ENCODE assay signal across 8 cellular contexts in the genomic region with DNA sequence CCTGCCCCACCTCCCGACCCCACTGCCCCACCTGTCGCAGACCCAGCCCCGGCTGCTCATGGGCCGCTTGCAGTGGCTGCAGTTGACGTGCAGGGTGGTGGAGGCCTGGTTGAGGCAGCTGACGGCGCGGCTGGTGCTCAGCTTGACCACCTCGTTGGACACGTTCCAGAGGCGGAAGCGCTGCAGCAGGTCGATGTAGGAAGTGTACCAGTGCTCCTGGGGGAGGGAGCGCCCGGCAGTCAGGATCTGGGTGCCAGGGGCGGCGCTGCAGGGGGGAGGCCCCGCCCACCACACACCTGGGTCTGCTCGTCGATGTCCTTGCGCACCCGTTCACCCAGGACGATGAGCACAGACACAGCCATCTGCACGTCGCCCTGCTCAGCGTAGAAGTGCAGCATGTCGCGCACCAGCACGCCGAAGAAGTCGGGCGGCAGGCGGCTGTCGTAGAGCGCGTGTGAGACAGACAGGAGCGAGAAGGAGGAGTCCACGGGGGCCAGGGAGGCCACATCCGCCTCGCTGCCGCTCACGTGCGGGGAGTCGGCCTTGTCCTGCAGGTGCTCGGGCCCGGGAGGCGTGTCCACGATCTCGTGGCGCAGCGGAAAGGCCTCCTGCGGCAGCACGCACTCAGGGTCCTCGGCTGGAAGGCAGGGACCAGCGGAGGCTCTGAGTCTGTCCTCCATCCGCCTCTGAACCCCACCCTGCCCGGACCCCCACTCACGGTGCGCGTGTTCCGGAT. TPM values are rescaled to one million over a fixed set of nuclear protein-coding genes. Genes with fewer than 3 reads are reported as not detected.
DNase-seq lines count a peak whose midpoint lies in the region; ATAC-seq and TF ChIP-seq lines count a peak whose summit lies in the region.

No MANE protein-coding gene starts in this region.

- H3K4me1 ChIP-seq in ascending aorta (peaks cover 31 to 50% of the 10 kb centered on the region in 2 donors), ovary (ENCODE audit: insufficient read depth) (peaks cover 34% of the 10 kb centered on the region)

- no peak for TF ChIP-seq EP300 in ovary (IDR thresholded peaks at IDR 0.05)

- TF ChIP-seq CTCF in ascending aorta (IDR thresholded peaks at IDR 0.05) (no peak), ovary (IDR thresholded peaks at IDR 0.05) (no peak)

- DNase-seq in COR-L47 (lab: John Stamatoyannopoulos, UW) (peak; percentile 96), NCI-H1417 treated with DMSO at 0.1 percent for 48 hours (lab: John Stamatoyannopoulos, UW) (peak; percentile 59), ascending aorta (ENCODE audit: low spot score in 2 of 2) (no peak), ovary (peak; percentile 53 to 73 (median 68)), posterior vena cava (ENCODE audit: low spot score) (no peak), GDM1 (lab: John Stamatoyannopoulos, UW) (no peak)
- no peak for DNase-seq in activated CD8-positive, alpha-beta memory T cell treated with anti-CD3 and anti-CD28 coated beads, Interleukin-2, amount 50 U/mL, for 4 hours

- no peak for ATAC-seq in HG02884 (IDR thresholded peaks at IDR 0.05; ENCODE audit: unreplicated experiment)

- WGBS in ovary, 3 donors = 89 to 92% (median 90%) methylated on average over 59 to 61 of the region's 61 CpGs

- no peaks in the 10 kb centered on the region for H3K9me3 ChIP-seq in ascending aorta
- no peaks in the 10 kb centered on the region for H3K9me3 ChIP-seq in ovary

- H3K36me3 ChIP-seq in ascending aorta = peaks cover 20 to 36% of the 10 kb centered on the region in 2 donors
- H3K36me3 ChIP-seq in ovary = no peaks in the 10 kb centered on the region

- peak overlapping the region; percentile 68 to 72 for H3K27ac ChIP-seq in ascending aorta
- H3K27ac ChIP-seq in ovary = no peak overlapping the region

- peak overlapping the region in 1 of 2 donors; percentile 69 for H3K4me3 ChIP-seq in ascending aorta
- peak overlapping the region; percentile 59 for H3K4me3 ChIP-seq in ovary

- intact Hi-C loops in ascending aorta (cut with DNase I) (no loop called here), ovary (cut with DNase I) (no loop called here), posterior vena cava (cut with DNase I) (no loop called here)

- no peak for TF ChIP-seq POLR2A in ovary (IDR thresholded peaks at IDR 0.05)

- H3K27me3 ChIP-seq in ascending aorta (no peaks in the 10 kb centered on the region), ovary (no peaks in the 10 kb centered on the region)

RNA-seq across cellular contexts. Expression of gene JMJD8, which starts 1.0 kb away (rescaled TPM):
- 158 TPM for total RNA-seq in ascending aorta
- total RNA-seq in ovary = 10 to 100 TPM; 36.6 to 73.9 (median 64.0) TPM
- polyA plus RNA-seq in ovary = 10 to 100 TPM; 10.2 to 53.8 TPM
- 10 to 100 TPM; 49.8 to 58.9 TPM for total RNA-seq in posterior vena cava

RNA-seq across cellular contexts. Expression of gene STUB1, which starts 4.9 kb away (rescaled TPM):
- total RNA-seq in ascending aorta (258 TPM), ovary (100 to 1,000 TPM in 4 of 7 donors, 10 to 100 TPM in 3; 72.3 to 115 (median 102) TPM), posterior vena cava (10 to 100 TPM; 73.3 to 79.7 TPM)
- 100 to 1,000 TPM in 1 of 2 donors, 10 to 100 TPM in 1; 20.1 to 107 TPM for polyA plus RNA-seq in ovary

RNA-seq across cellular contexts. Expression of gene WDR24, which starts 5.1 kb away (rescaled TPM):
- 11.4 TPM for total RNA-seq in ascending aorta
- total RNA-seq in ovary = 10 to 100 TPM in 6 of 7 donors, 1 to 10 TPM in 1; 8.4 to 17.3 (median 13.4) TPM
- 10 to 100 TPM in 1 of 2 donors, under 1 TPM in 1; 0.42 to 10.3 TPM for polyA plus RNA-seq in ovary
- total RNA-seq in posterior vena cava = 1 to 10 TPM; 7.4 to 7.5 TPM

RNA-seq across cellular contexts. Expression of gene RHBDL1, which starts 9.7 kb away (rescaled TPM):
- total RNA-seq in ascending aorta (1.1 TPM), ovary (1 to 10 TPM in 6 of 7 donors, under 1 TPM in 1; 0.50 to 4.3 (median 1.4) TPM), posterior vena cava (under 1 TPM; 0.71 to 0.79 TPM)
- under 1 TPM in 1 of 2 donors, not detected in 1; 0.80 TPM for polyA plus RNA-seq in ovary

RNA-seq across cellular contexts. Expression of gene RHOT2, which starts 17.2 kb away (rescaled TPM):
- total RNA-seq in ascending aorta = 41.8 TPM
- total RNA-seq in ovary = 100 to 1,000 TPM in 1 of 7 donors, 10 to 100 TPM in 6; 44.6 to 100 (median 80.6) TPM
- 10 to 100 TPM; 11.6 to 96.6 TPM for polyA plus RNA-seq in ovary
- total RNA-seq in posterior vena cava = 10 to 100 TPM; 57.5 to 65.1 TPM

Comparison
In these comparisons a context has a peak if more than half of its experiments do, and no peak if none do; other contexts are left out.
1. DNase-seq: peak in COR-L47 (single experiment), NCI-H1417 treated with DMSO at 0.1 percent for 48 hours (single experiment) and ovary (5 of 5); none in ascending aorta (0 of 2), posterior vena cava (single experiment), GDM1 (single experiment) and activated CD8-positive, alpha-beta memory T cell treated with anti-CD3 and anti-CD28 coated beads, Interleukin-2, amount 50 U/mL, for 4 hours (single experiment).
2. H3K27ac ChIP-seq: peak in ascending aorta (2 of 2); none in ovary (0 of 2).